ENCODE assay signal across 1 cellular context in genomic region chr17:50722746-50723145, GRCh38.
TF ChIP-seq lines count a peak whose summit lies in the region.

No MANE protein-coding gene starts in this region.

TF ChIP-seq in HEK293, 187 proteins besides CTCF, POLR2A, EP300 and RAD21:
- TF ChIP-seq PATZ1 (tag by site-specific recombination; IDR thresholded peaks at IDR 0.05) = no peak
- no peak for TF ChIP-seq ZNF521 (tag by site-specific recombination; IDR thresholded peaks at IDR 0.05)
- TF ChIP-seq ZNF184 (tag by site-specific recombination; IDR thresholded peaks at IDR 0.05) = no peak
- TF ChIP-seq ZNF664 (tag by site-specific recombination; IDR thresholded peaks at IDR 0.05) = peak; percentile 52; the same call in 1 of the 2 replicates
- no peak for TF ChIP-seq ZNF398 (tag by site-specific recombination; IDR thresholded peaks at IDR 0.05)
- TF ChIP-seq ZNF48 (tag by site-specific recombination; IDR thresholded peaks at IDR 0.05) = no peak
- TF ChIP-seq ZNF362 (tag by site-specific recombination; IDR thresholded peaks at IDR 0.05) = no peak
- TF ChIP-seq SP7 (tag by site-specific recombination; IDR thresholded peaks at IDR 0.05) = no peak
- TF ChIP-seq PRDM6 (tag by site-specific recombination; IDR thresholded peaks at IDR 0.05) = peak; percentile 60; the same call in 1 of the 2 replicates
- no peak for TF ChIP-seq MZF1 (tag by site-specific recombination; IDR thresholded peaks at IDR 0.05; ENCODE audit: borderline replicate concordance)
- TF ChIP-seq ZNF626 (tag by site-specific recombination; IDR thresholded peaks at IDR 0.05) = no peak
